Comparison of ENCODE assay signal across 12 cellular contexts in genomic region chr13:46567671-46568070, GRCh38. TPM values are rescaled to one million over a fixed set of nuclear protein-coding genes. Genes with fewer than 3 reads are reported as not detected.
DNase-seq lines count a peak whose midpoint lies in the region; ATAC-seq, FAIRE-seq and TF ChIP-seq lines count a peak whose summit lies in the region.
"Had no signal": no experiment of that assay in that cellular context is flagged by ENCODE, and none has a peak within 500 bp of the region (broad histone marks: within the 10 kb centered on the region; RNA-seq: fewer than 3 reads in every experiment).

No MANE protein-coding gene starts in this region.

- no peak overlapping the region for H3K27ac ChIP-seq in neural progenitor cell
- H3K27ac ChIP-seq: KMS-11 had no signal

- no peaks in the 10 kb centered on the region for H3K79me2 ChIP-seq in neural progenitor cell (ENCODE audit: low read depth)

- H3K27me3 Mint-ChIP-seq in brain, result peaks cover 5% of the 10 kb centered on the region
- peaks cover 3% of the 10 kb centered on the region for H3K27me3 Mint-ChIP-seq in neural progenitor cell (ENCODE audit: insufficient read depth, low read depth)

- peaks cover 13% of the 10 kb centered on the region for H3K4me1 ChIP-seq in neural progenitor cell
- peaks cover 3% of the 10 kb centered on the region; the same call in 1 of the 2 replicates for H3K4me1 ChIP-seq in HAP-1

- peak; percentile 38 for DNase-seq in D341Med (ENCODE audit: low spot score)
- DNase-seq in GM19239 (ENCODE audit: insufficient read length, low spot score), result no peak
- no peak for DNase-seq in neural progenitor cell (ENCODE audit: low spot score)
- no peak for DNase-seq in HAP-1 (ENCODE audit: low spot score in 2 of 2)
- no peak for DNase-seq in DMS 273 treated with DMSO at 0.1 percent for 48 hours (lab: John Stamatoyannopoulos, UW)
- DNase-seq: Caco-2; CD8-positive, alpha-beta memory T cell; DMS79 had no signal

- H3K27me3 ChIP-seq in neural progenitor cell (no peaks in the 10 kb centered on the region), HAP-1 (ENCODE audit: low read depth) (no peaks in the 10 kb centered on the region)

- H3K36me3 ChIP-seq in neural progenitor cell, result no peaks in the 10 kb centered on the region
- H3K36me3 ChIP-seq in HAP-1 (replicated peaks), result no peaks in the 10 kb centered on the region

- no peak overlapping the region for H3K4me3 ChIP-seq in neural progenitor cell
- no peak overlapping the region for H3K4me3 ChIP-seq in HAP-1

- in situ Hi-C loops in HAP-1 (cut with MboI; ENCODE audit: low sequenced_read_pairs), result no loop called here

- no peaks in the 10 kb centered on the region for H3F3A ChIP-seq in neural progenitor cell (ENCODE audit: low read depth)

- H3K27ac Mint-ChIP-seq in brain (peak overlapping the region; percentile 29 to 75 (median 60)), neural progenitor cell (peak overlapping the region; percentile 4)
- H3K27ac Mint-ChIP-seq: CD8-positive, alpha-beta memory T cell had no signal

- FAIRE-seq in GM19239 (lab: Jason Lieb, UNC), result peak; percentile 80
- FAIRE-seq: G401.6 had no signal

- H3K9me3 Mint-ChIP-seq in brain (peaks cover 0 to 1% (median 0%) of the 10 kb centered on the region in 5 experiments), neural progenitor cell (no peaks in the 10 kb centered on the region)
- H3K9me3 Mint-ChIP-seq: CD8-positive, alpha-beta memory T cell had no signal

- H3K36me3 Mint-ChIP-seq in brain (peaks cover 2% of the 10 kb centered on the region), neural progenitor cell (no peaks in the 10 kb centered on the region)
- H3K36me3 Mint-ChIP-seq: CD8-positive, alpha-beta memory T cell had no signal

- no peak overlapping the region for H3K9ac ChIP-seq in neural progenitor cell
- H3K9ac ChIP-seq: KMS-11 had no signal

- no peaks in the 10 kb centered on the region for H4K20me1 ChIP-seq in neural progenitor cell (ENCODE audit: low read depth)

- no peaks in the 10 kb centered on the region for H3K9me3 ChIP-seq in neural progenitor cell (ENCODE audit: low read depth)
- no peaks in the 10 kb centered on the region for H3K9me3 ChIP-seq in HAP-1
- H3K9me3 ChIP-seq: Caco-2 had no signal

- no peak for TF ChIP-seq CTCF in brain (conservative IDR thresholded peaks at IDR 0.05)
- TF ChIP-seq CTCF in neural progenitor cell (IDR thresholded peaks at IDR 0.05), result no peak

- H3K4me3 Mint-ChIP-seq in brain (peak overlapping the region in 2 of 5 experiments; percentile 8 to 55), neural progenitor cell (no peak overlapping the region)
- H3K4me3 Mint-ChIP-seq: CD8-positive, alpha-beta memory T cell had no signal

- ATAC-seq in HG02763 (IDR thresholded peaks at IDR 0.05; ENCODE audit: unreplicated experiment), result no peak

- H3K4me2 ChIP-seq in neural progenitor cell, result no peak overlapping the region
- H3K4me2 ChIP-seq: KMS-11 had no signal

- H3K4me1 Mint-ChIP-seq in brain, result peaks cover 81% of the 10 kb centered on the region
- H3K4me1 Mint-ChIP-seq in neural progenitor cell, result peaks cover 38% of the 10 kb centered on the region

- no peak overlapping the region for H2AFZ ChIP-seq in neural progenitor cell (replicated peaks)

RNA-seq across cellular contexts. Expression of gene LRCH1, which starts 14.7 kb away (rescaled TPM):
- polyA plus RNA-seq in brain (ENCODE audit: insufficient read depth, low read depth, low replicate concordance), result 2.8 TPM
- 2.9 and 3.3 TPM in 2 replicates for total RNA-seq in neural progenitor cell (ENCODE audit: low replicate concordance)
